Comparison of ENCODE assay signal across 14 cellular contexts in genomic region chr19:50772408-50773311, GRCh38. TPM values are rescaled to one million over a fixed set of nuclear protein-coding genes. Genes with fewer than 3 reads are reported as not detected.
DNase-seq lines count a peak whose midpoint lies in the region.
"Had no signal": no experiment of that assay in that cellular context is flagged by ENCODE, and none has a peak within 500 bp of the region (broad histone marks: within the 10 kb centered on the region; RNA-seq: fewer than 3 reads in every experiment).

No MANE protein-coding gene starts in this region.

- no peaks in the 10 kb centered on the region for H3K9me3 Mint-ChIP-seq in activated naive CD8-positive, alpha-beta T cell treated with anti-CD3 and anti-CD28 coated beads for 36 hours

- peak; percentile 27 for DNase-seq in DMS 273 (lab: John Stamatoyannopoulos, UW; ENCODE audit: unreplicated experiment)
- DNase-seq in DMS 273 treated with DMSO at 0.1 percent for 48 hours (lab: John Stamatoyannopoulos, UW): no peak
- peak; percentile 61 for DNase-seq in OCI-M1 (lab: John Stamatoyannopoulos, UW)
- peak; percentile 10 for DNase-seq in inferior parietal cortex (ENCODE audit: extremely low spot score)
- DNase-seq in activated naive CD8-positive, alpha-beta T cell treated with anti-CD3 and anti-CD28 coated beads for 36 hours: no peak
- DNase-seq in NCI-H2029 treated with DMSO at 0.1 percent for 48 hours (lab: John Stamatoyannopoulos, UW): no peak
- DNase-seq: activated CD4-positive, CD25-positive, alpha-beta regulatory T cell treated with anti-CD3 and anti-CD28 coated beads, Interleukin-2, amount 50 U/mL, for 72 hours; activated gamma-delta T cell treated with Interleukin-2 at 50 U/mL for 16 hours; foreskin melanocyte; left ventricle myocardium inferior; Right ventricle myocardium superior; stimulated activated naive CD8-positive, alpha-beta T cell treated with anti-CD3 and anti-CD28 coated beads, Interleukin-15, Interleukin-2, amounts not matched to agents 100 U/mL and 50 U/mL, for 24 hours had no signal

- no peaks in the 10 kb centered on the region for H3K36me3 Mint-ChIP-seq in activated naive CD8-positive, alpha-beta T cell treated with anti-CD3 and anti-CD28 coated beads for 36 hours

- H3K27me3 Mint-ChIP-seq in activated naive CD8-positive, alpha-beta T cell treated with anti-CD3 and anti-CD28 coated beads for 36 hours: peaks cover 49% of the 10 kb centered on the region

- no peak overlapping the region for H3K4me3 Mint-ChIP-seq in activated naive CD8-positive, alpha-beta T cell treated with anti-CD3 and anti-CD28 coated beads for 36 hours

- H3K27ac Mint-ChIP-seq in activated naive CD8-positive, alpha-beta T cell treated with anti-CD3 and anti-CD28 coated beads for 36 hours: no peak overlapping the region

- peaks cover 3% of the 10 kb centered on the region for H3K4me1 Mint-ChIP-seq in activated naive CD8-positive, alpha-beta T cell treated with anti-CD3 and anti-CD28 coated beads for 36 hours

RNA-seq across cellular contexts. Expression of gene GPR32, which starts 2.4 kb away (rescaled TPM):
- total RNA-seq in activated naive CD8-positive, alpha-beta T cell treated with anti-CD3 and anti-CD28 coated beads for 36 hours: not detected
- total RNA-seq: chondrocyte, HT1080, left ventricle myocardium inferior, Right ventricle myocardium superior had no signal

RNA-seq across cellular contexts. Expression of gene ACP4, which starts 17.6 kb away (rescaled TPM):
- not detected for total RNA-seq in activated naive CD8-positive, alpha-beta T cell treated with anti-CD3 and anti-CD28 coated beads for 36 hours
- total RNA-seq: chondrocyte, HT1080, left ventricle myocardium inferior, Right ventricle myocardium superior had no signal

RNA-seq across cellular contexts. Expression of gene CLEC11A, which starts 49.5 kb away (rescaled TPM):
- 1 to 10 TPM; 2.2 to 3.1 TPM for total RNA-seq in activated naive CD8-positive, alpha-beta T cell treated with anti-CD3 and anti-CD28 coated beads for 36 hours

RNA-seq across cellular contexts. Expression of gene KLK1, which starts 50.9 kb away (rescaled TPM):
- 1 to 10 TPM in 1 of 2 experiments, under 1 TPM in 1; 0.60 to 1.1 TPM for total RNA-seq in activated naive CD8-positive, alpha-beta T cell treated with anti-CD3 and anti-CD28 coated beads for 36 hours
- total RNA-seq: chondrocyte, HT1080, Right ventricle myocardium superior had no signal

RNA-seq across cellular contexts. Expression of gene SHANK1, which starts 53.1 kb away (rescaled TPM):
- under 1 TPM; 0.04 to 0.12 TPM for total RNA-seq in activated naive CD8-positive, alpha-beta T cell treated with anti-CD3 and anti-CD28 coated beads for 36 hours

Comparison
In these comparisons a context has a peak if more than half of its experiments do, and no peak if none do; other contexts are left out.
1. DNase-seq: peak in DMS 273 (single experiment), OCI-M1 (single experiment) and inferior parietal cortex (single experiment); none in DMS 273 treated with DMSO at 0.1 percent for 48 hours (single experiment), activated naive CD8-positive, alpha-beta T cell treated with anti-CD3 and anti-CD28 coated beads for 36 hours (single experiment) and NCI-H2029 treated with DMSO at 0.1 percent for 48 hours (single experiment).